8 cellular contexts compared by ENCODE assay signal in genomic region chr7:16619979-16620408, GRCh38. TPM values are rescaled to one million over a fixed set of nuclear protein-coding genes. Genes with fewer than 3 reads are reported as not detected.
A peak's percentile ranks its signal among the peaks of the same experiment; 100 is the strongest.
DNase-seq lines count a peak whose midpoint lies in the region; ATAC-seq lines count a peak whose summit lies in the region.

No MANE protein-coding gene starts in this region.

- ATAC-seq in GM19043 (IDR thresholded peaks at IDR 0.05; ENCODE audit: low read depth, unreplicated experiment) (peak; percentile 64), HG03025 (IDR thresholded peaks at IDR 0.05; ENCODE audit: low FRiP score, unreplicated experiment) (peak; percentile 96)

- no peak overlapping the region for H3K4me3 ChIP-seq in SJCRH30

- peaks cover 12% of the 10 kb centered on the region for H3K36me3 Mint-ChIP-seq in activated T-helper 1 cell treated with anti-CD3 and anti-CD28 coated beads, Interleukin-12 subunit alpha, Interleukin-12 subunit beta, Interleukin-2, Interleukin-4 antibody, amounts not matched to agents 30 ng/mL and 10 ng/mL and 1 ng/mL, durations not matched to agents 14 hours and 24 hours and 36 hours (ENCODE audit: low read depth)

- H3K9me3 ChIP-seq in SJCRH30 (replicated peaks), result no peaks in the 10 kb centered on the region

- H3K9me3 Mint-ChIP-seq in activated T-helper 1 cell treated with anti-CD3 and anti-CD28 coated beads, Interleukin-12 subunit alpha, Interleukin-12 subunit beta, Interleukin-2, Interleukin-4 antibody, amounts not matched to agents 30 ng/mL and 10 ng/mL and 1 ng/mL, durations not matched to agents 14 hours and 24 hours and 36 hours, result no peaks in the 10 kb centered on the region

- no peaks in the 10 kb centered on the region for H3K27me3 Mint-ChIP-seq in activated T-helper 1 cell treated with anti-CD3 and anti-CD28 coated beads, Interleukin-12 subunit alpha, Interleukin-12 subunit beta, Interleukin-2, Interleukin-4 antibody, amounts not matched to agents 30 ng/mL and 10 ng/mL and 1 ng/mL, durations not matched to agents 14 hours and 24 hours and 36 hours (ENCODE audit: insufficient read depth)

- no peaks in the 10 kb centered on the region for H3K4me1 ChIP-seq in SJCRH30

- DNase-seq in ELR (ENCODE audit: low read depth), result peak; percentile 60
- no peak for DNase-seq in activated T-helper 1 cell treated with anti-CD3 and anti-CD28 coated beads, Interleukin-12 subunit alpha, Interleukin-12 subunit beta, Interleukin-2, Interleukin-4 antibody, amounts not matched to agents 30 ng/mL and 10 ng/mL and 1 ng/mL, durations not matched to agents 14 hours and 24 hours and 36 hours (ENCODE audit: low spot score)
- no peak for DNase-seq in SJCRH30
- DNase-seq in AG08396 (ENCODE audit: low spot score), result no peak
- DNase-seq in NCI-H2029 (lab: John Stamatoyannopoulos, UW), result no peak
- DNase-seq in AML-193 (lab: John Stamatoyannopoulos, UW), result no peak

- H3K4me3 Mint-ChIP-seq in activated T-helper 1 cell treated with anti-CD3 and anti-CD28 coated beads, Interleukin-12 subunit alpha, Interleukin-12 subunit beta, Interleukin-2, Interleukin-4 antibody, amounts not matched to agents 30 ng/mL and 10 ng/mL and 1 ng/mL, durations not matched to agents 14 hours and 24 hours and 36 hours, result peak overlapping the region; percentile 44

- H3K36me3 ChIP-seq in SJCRH30, result peaks cover 35% of the 10 kb centered on the region

- H3K27ac Mint-ChIP-seq in activated T-helper 1 cell treated with anti-CD3 and anti-CD28 coated beads, Interleukin-12 subunit alpha, Interleukin-12 subunit beta, Interleukin-2, Interleukin-4 antibody, amounts not matched to agents 30 ng/mL and 10 ng/mL and 1 ng/mL, durations not matched to agents 14 hours and 24 hours and 36 hours, result peak overlapping the region; percentile 72

- intact Hi-C loops in activated T-helper 1 cell treated with anti-CD3 and anti-CD28 coated beads, Interleukin-12 subunit alpha, Interleukin-12 subunit beta, Interleukin-2, Interleukin-4 antibody, amounts not matched to agents 30 ng/mL and 10 ng/mL and 1 ng/mL, durations not matched to agents 14 hours and 24 hours and 36 hours (cut with micrococcal nuclease), result loop anchor here (1.0 to 10.0 kb wide), 4 partner anchors 25 to 515 kb away; partner anchors contain the start of gene ANKMY2

- H3K27me3 ChIP-seq in SJCRH30, result no peaks in the 10 kb centered on the region

- H3K4me1 Mint-ChIP-seq in activated T-helper 1 cell treated with anti-CD3 and anti-CD28 coated beads, Interleukin-12 subunit alpha, Interleukin-12 subunit beta, Interleukin-2, Interleukin-4 antibody, amounts not matched to agents 30 ng/mL and 10 ng/mL and 1 ng/mL, durations not matched to agents 14 hours and 24 hours and 36 hours (ENCODE audit: low read depth), result peaks cover 18% of the 10 kb centered on the region

- H3K27ac ChIP-seq in SJCRH30, result no peak overlapping the region

RNA-seq across cellular contexts. Expression of gene ANKMY2, which starts 25.6 kb away (rescaled TPM):
- 6.9 and 8.4 TPM in 2 replicates for total RNA-seq in activated T-helper 1 cell treated with anti-CD3 and anti-CD28 coated beads, Interleukin-12 subunit alpha, Interleukin-12 subunit beta, Interleukin-2, Interleukin-4 antibody, amounts not matched to agents 30 ng/mL and 10 ng/mL and 1 ng/mL, durations not matched to agents 14 hours and 24 hours and 36 hours
- total RNA-seq in SJCRH30 (2014; rRNA removed; shearing (Covaris generic)), result 34.1 and 36.6 TPM in 2 replicates

RNA-seq across cellular contexts. Expression of gene BZW2, which starts 26.0 kb away (rescaled TPM):
- 94.3 and 101 TPM in 2 replicates for total RNA-seq in activated T-helper 1 cell treated with anti-CD3 and anti-CD28 coated beads, Interleukin-12 subunit alpha, Interleukin-12 subunit beta, Interleukin-2, Interleukin-4 antibody, amounts not matched to agents 30 ng/mL and 10 ng/mL and 1 ng/mL, durations not matched to agents 14 hours and 24 hours and 36 hours
- total RNA-seq in SJCRH30 (2014; rRNA removed; shearing (Covaris generic)), result 148 and 156 TPM in 2 replicates
